Comparison of ENCODE assay signal across 15 cellular contexts in genomic region chr17:75147878-75148546, GRCh38. TPM values are rescaled to one million over a fixed set of nuclear protein-coding genes. Genes with fewer than 3 reads are reported as not detected.
A peak's percentile ranks its signal among the peaks of the same experiment; 100 is the strongest.
DNase-seq lines count a peak whose midpoint lies in the region; ATAC-seq and TF ChIP-seq lines count a peak whose summit lies in the region.
"Had no signal": no experiment of that assay in that cellular context is flagged by ENCODE, and none has a peak within 500 bp of the region (broad histone marks: within the 10 kb centered on the region; RNA-seq: fewer than 3 reads in every experiment).

No MANE protein-coding gene starts in this region.

- no peaks in the 10 kb centered on the region for H3K27me3 ChIP-seq in OCI-LY3 (ENCODE audit: low read depth, low read length)
- no peaks in the 10 kb centered on the region for H3K27me3 ChIP-seq in hepatocyte

- 86% methylated on average over 6 of the region's 6 CpGs for WGBS in hepatocyte (ENCODE audit: low lambda C conversion rate, missing lambda C conversion rate)

- H4K20me1 ChIP-seq in OCI-LY3 (ENCODE audit: insufficient read depth, low read length) (peaks cover 28% of the 10 kb centered on the region), hepatocyte (ENCODE audit: insufficient read depth, poor library complexity, severe bottlenecking) (no peaks in the 10 kb centered on the region)

- TF ChIP-seq CTCF in OCI-LY3 (IDR thresholded peaks at IDR 0.05; ENCODE audit: low read depth, low read length) (no peak), hepatocyte (IDR thresholded peaks at IDR 0.05; ENCODE audit: poor library complexity) (no peak)

- DNase-seq in activated CD4-positive, CD25-positive, alpha-beta regulatory T cell treated with anti-CD3 and anti-CD28 coated beads, Interleukin-2, amount 50 U/mL, for 72 hours, result peak; percentile 8
- no peak for DNase-seq in activated CD4-positive, CD25-positive, alpha-beta regulatory T cell (lab: John Stamatoyannopoulos, UW)
- DNase-seq in hepatocyte (ENCODE audit: low spot score) (no peak), sciatic nerve (ENCODE audit: low spot score) (peak; percentile 39), NCI-H1092 treated with DMSO at 0.1 percent for 48 hours (lab: John Stamatoyannopoulos, UW) (no peak), activated gamma-delta T cell (lab: John Stamatoyannopoulos, UW) (no peak), NCI-H1694 (lab: John Stamatoyannopoulos, UW) (no peak)
- DNase-seq: activated gamma-delta T cell treated with Interleukin-2 at 50 U/mL for 16 hours; central memory CD4-positive, alpha-beta T cell; kidney; naive thymus-derived CD8-positive, alpha-beta T cell; NCI-H2171; SK-N-SH had no signal

- H3K4me2 ChIP-seq in OCI-LY3 (ENCODE audit: low read length) (peak overlapping the region; percentile 32), hepatocyte (no peak overlapping the region)
- H3K4me2 ChIP-seq: SK-N-SH had no signal

- H3K36me3 ChIP-seq in OCI-LY3 (replicated peaks; ENCODE audit: low read depth, low read length), result peaks cover 41% of the 10 kb centered on the region
- no peaks in the 10 kb centered on the region for H3K36me3 ChIP-seq in hepatocyte (replicated peaks; ENCODE audit: insufficient read depth, low read depth)

- ATAC-seq in sciatic nerve, result no peak
- ATAC-seq: naive thymus-derived CD8-positive, alpha-beta T cell had no signal

- H3K9me2 ChIP-seq in hepatocyte (replicated peaks; ENCODE audit: insufficient read depth), result no peaks in the 10 kb centered on the region
- H3K9me2 ChIP-seq: SK-N-SH had no signal

- H3K9me3 ChIP-seq in OCI-LY3 (ENCODE audit: insufficient read depth, low read length) (no peaks in the 10 kb centered on the region), hepatocyte (ENCODE audit: low read depth) (no peaks in the 10 kb centered on the region)
- H3K9me3 ChIP-seq: SK-N-SH had no signal

- H2AFZ ChIP-seq in OCI-LY3 (ENCODE audit: low read depth, low read length) (no peak overlapping the region), hepatocyte (no peak overlapping the region)

- H3K79me2 ChIP-seq in OCI-LY3 (ENCODE audit: low read length), result peaks cover 75% of the 10 kb centered on the region
- peaks cover 58% of the 10 kb centered on the region for H3K79me2 ChIP-seq in hepatocyte

- no peak overlapping the region for H3K9ac ChIP-seq in OCI-LY3 (ENCODE audit: low read length)
- H3K9ac ChIP-seq: SK-N-SH had no signal

- intact Hi-C loops in sciatic nerve (cut with DNase I), result no loop called here

- H3K4me3 ChIP-seq in OCI-LY3 (ENCODE audit: low read length) (peak overlapping the region; percentile 0; the same call in 1 of the 2 replicates), hepatocyte (no peak overlapping the region)
- H3K4me3 ChIP-seq: skin epidermis had no signal

- H3K4me1 ChIP-seq in OCI-LY3 (ENCODE audit: low read length), result peaks cover 28% of the 10 kb centered on the region
- peaks cover 7% of the 10 kb centered on the region for H3K4me1 ChIP-seq in hepatocyte (ENCODE audit: insufficient read depth)

- peak overlapping the region; percentile 58 for H3K27ac ChIP-seq in OCI-LY3 (ENCODE audit: low read length)
- H3K27ac ChIP-seq in hepatocyte, result peak overlapping the region; percentile 46

RNA-seq across cellular contexts. Expression of gene JPT1, which starts 6.3 kb away (rescaled TPM):
- total RNA-seq in hepatocyte, result 103 and 107 TPM in 2 replicates
- 172 and 181 TPM in 2 replicates for polyA plus RNA-seq in hepatocyte
- 20.3 TPM for total RNA-seq in sciatic nerve

RNA-seq across cellular contexts. Expression of gene NT5C, which starts 16.5 kb away (rescaled TPM):
- 46.3 and 66.8 TPM in 2 replicates for total RNA-seq in hepatocyte
- 73.3 and 82.2 TPM in 2 replicates for polyA plus RNA-seq in hepatocyte
- total RNA-seq in sciatic nerve, result 38.7 TPM

RNA-seq across cellular contexts. Expression of gene SUMO2, which starts 34.7 kb away (rescaled TPM):
- total RNA-seq in hepatocyte (112 and 115 TPM in 2 replicates), sciatic nerve (296 TPM)
- polyA plus RNA-seq in hepatocyte, result 424 and 434 TPM in 2 replicates

RNA-seq across cellular contexts. Expression of gene ARMC7, which starts 38.2 kb away (rescaled TPM):
- 2.6 and 3.5 TPM in 2 replicates for total RNA-seq in hepatocyte
- polyA plus RNA-seq in hepatocyte, result 4.0 and 4.5 TPM in 2 replicates
- total RNA-seq in sciatic nerve, result 11.7 TPM

RNA-seq across cellular contexts. Expression of gene NUP85, which starts 57.5 kb away (rescaled TPM):
- 28.6 and 33.6 TPM in 2 replicates for total RNA-seq in hepatocyte
- polyA plus RNA-seq in hepatocyte, result 38.8 and 45.5 TPM in 2 replicates
- 71.1 TPM for total RNA-seq in sciatic nerve

Comparison
In these comparisons a context has a peak if more than half of its experiments do, and no peak if none do; other contexts are left out.
1. DNase-seq: peak in activated CD4-positive, CD25-positive, alpha-beta regulatory T cell treated with anti-CD3 and anti-CD28 coated beads, Interleukin-2, amount 50 U/mL, for 72 hours (single experiment) and sciatic nerve (single experiment); none in activated CD4-positive, CD25-positive, alpha-beta regulatory T cell (0 of 4), hepatocyte (single experiment), NCI-H1092 treated with DMSO at 0.1 percent for 48 hours (single experiment), activated gamma-delta T cell (single experiment) and NCI-H1694 (single experiment).